8 cellular contexts compared by ENCODE assay signal in the genomic region with DNA sequence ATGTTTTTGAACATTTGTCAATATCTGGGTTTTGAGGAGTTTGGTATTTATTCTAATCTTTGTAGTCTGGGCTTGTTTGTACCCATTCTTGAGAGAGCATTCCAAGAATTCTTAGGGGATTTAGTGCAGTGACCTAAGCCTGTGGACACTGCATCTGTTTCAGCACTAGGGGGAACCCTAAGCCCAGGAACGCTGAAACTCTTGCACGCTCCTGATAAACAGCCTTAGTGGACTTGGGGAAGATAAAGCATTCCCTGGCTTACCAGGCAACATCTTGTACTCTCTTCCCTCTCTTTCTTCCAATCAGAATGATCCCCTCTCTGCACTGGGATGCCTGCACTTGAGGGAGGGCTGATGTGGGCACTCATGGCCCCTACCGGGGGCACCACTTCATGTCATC.
A peak's percentile ranks its signal among the peaks of the same experiment; 100 is the strongest.
DNase-seq lines count a peak whose midpoint lies in the region; ATAC-seq and TF ChIP-seq lines count a peak whose summit lies in the region.

No MANE protein-coding gene starts in this region.

- peak; percentile 0 for DNase-seq in COLO668 (lab: John Stamatoyannopoulos, UW; ENCODE audit: unreplicated experiment)
- peak; percentile 75 for DNase-seq in NT2/D1 (ENCODE audit: low read depth, low spot score)
- no peak for DNase-seq in epithelial cell of proximal tubule (ENCODE audit: low read depth)
- peak; percentile 37 for DNase-seq in testis
- no peak for DNase-seq in stimulated activated CD8-positive, alpha-beta memory T cell treated with anti-CD3 and anti-CD28 coated beads, Interleukin-4, amount 100 ng/mL, for 48 hours

- no peak for ATAC-seq in HG03039 (IDR thresholded peaks at IDR 0.05; ENCODE audit: unreplicated experiment)
- ATAC-seq in GM21381 (IDR thresholded peaks at IDR 0.05; ENCODE audit: unreplicated experiment) = no peak

- H3K4me1 ChIP-seq in HEK293 (ENCODE audit: control insufficient read depth, insufficient read depth, low read length) (no peaks in the 10 kb centered on the region), NT2/D1 (ENCODE audit: insufficient read depth, insufficient read length) (no peaks in the 10 kb centered on the region), testis (no peaks in the 10 kb centered on the region)

- H3K27me3 ChIP-seq in NT2/D1 (ENCODE audit: insufficient read depth, insufficient read length) (no peaks in the 10 kb centered on the region), testis (no peaks in the 10 kb centered on the region)

- H3K9me3 ChIP-seq in HEK293 (ENCODE audit: control insufficient read depth, insufficient read depth, low read depth, low read length) = no peaks in the 10 kb centered on the region; the same call in 1 of the 2 replicates
- peaks cover 7% of the 10 kb centered on the region; the same call in 1 of the 2 replicates for H3K9me3 ChIP-seq in NT2/D1 (ENCODE audit: insufficient read depth, low read length)
- H3K9me3 ChIP-seq in testis = no peaks in the 10 kb centered on the region

- intact Hi-C loops in testis (cut with DNase I; ENCODE audit: low total_unique reads) = no loop called here

- TF ChIP-seq POLR2A in testis (IDR thresholded peaks at IDR 0.05) = no peak

- POLR2A ChIA-PET in HEK293 (lab: Yijun Ruan, JAX) = no interaction called here

- H3K9ac ChIP-seq in NT2/D1 (ENCODE audit: insufficient read length, low read depth) = no peak overlapping the region

- no peaks in the 10 kb centered on the region for H3K36me3 ChIP-seq in HEK293 (ENCODE audit: control insufficient read depth in 2 of 2, insufficient read depth in 1 of 2, low read length in 2 of 2)
- no peaks in the 10 kb centered on the region for H3K36me3 ChIP-seq in NT2/D1 (ENCODE audit: insufficient read depth, insufficient read length, low read length)
- no peaks in the 10 kb centered on the region for H3K36me3 ChIP-seq in testis (ENCODE audit: low read depth, missing control alignments)

- 56 to 60% methylated on average over 2 to 3 of the region's 3 CpGs for WGBS in testis, 2 donors

- H3K27ac ChIP-seq in HEK293 (ENCODE audit: extremely low read depth, low read depth, low read length) = no peak overlapping the region
- H3K27ac ChIP-seq in testis = no peak overlapping the region

- CTCF ChIA-PET in HEK293 (lab: Yijun Ruan, JAX) = interaction anchor here (1.0 kb wide), 1 partner anchor 788 kb away, joined by 4 read pairs; no protein-coding TSS in a partner anchor

- TF ChIP-seq CTCF in HEK293 (tag by site-specific recombination; IDR thresholded peaks at IDR 0.05) (peak; percentile 46), epithelial cell of proximal tubule (conservative IDR thresholded peaks at IDR 0.05; ENCODE audit: low read depth, low read length) (peak; percentile 32), testis (IDR thresholded peaks at IDR 0.05) (peak in 1 of 3 experiments; percentile 14)

- H3K4me3 ChIP-seq in HEK293 (ENCODE audit: low read depth, low read length) = no peak overlapping the region
- H3K4me3 ChIP-seq in NT2/D1 (ENCODE audit: insufficient read length, low read depth) = no peak overlapping the region
- H3K4me3 ChIP-seq in epithelial cell of proximal tubule (ENCODE audit: low read depth, low read length) = no peak overlapping the region
- no peak overlapping the region for H3K4me3 ChIP-seq in testis

TF ChIP-seq in HEK293, 187 proteins besides CTCF, POLR2A, EP300 and RAD21:
- TF ChIP-seq SCRT1 (tag by site-specific recombination; IDR thresholded peaks at IDR 0.05; ENCODE audit: borderline replicate concordance) (no peak), ZSCAN30 (tag by site-specific recombination; IDR thresholded peaks at IDR 0.05) (no peak), ZNF654 (tag by site-specific recombination; IDR thresholded peaks at IDR 0.05; ENCODE audit: low read depth) (peak; percentile 86)

Comparison
In these comparisons a context has a peak if more than half of its experiments do, and no peak if none do; other contexts are left out.
1. DNase-seq: peak in COLO668 (single experiment), NT2/D1 (single experiment) and testis (single experiment); none in epithelial cell of proximal tubule (single experiment) and stimulated activated CD8-positive, alpha-beta memory T cell treated with anti-CD3 and anti-CD28 coated beads, Interleukin-4, amount 100 ng/mL, for 48 hours (single experiment).